ENCODE assay signal across 9 cellular contexts in the genomic region with DNA sequence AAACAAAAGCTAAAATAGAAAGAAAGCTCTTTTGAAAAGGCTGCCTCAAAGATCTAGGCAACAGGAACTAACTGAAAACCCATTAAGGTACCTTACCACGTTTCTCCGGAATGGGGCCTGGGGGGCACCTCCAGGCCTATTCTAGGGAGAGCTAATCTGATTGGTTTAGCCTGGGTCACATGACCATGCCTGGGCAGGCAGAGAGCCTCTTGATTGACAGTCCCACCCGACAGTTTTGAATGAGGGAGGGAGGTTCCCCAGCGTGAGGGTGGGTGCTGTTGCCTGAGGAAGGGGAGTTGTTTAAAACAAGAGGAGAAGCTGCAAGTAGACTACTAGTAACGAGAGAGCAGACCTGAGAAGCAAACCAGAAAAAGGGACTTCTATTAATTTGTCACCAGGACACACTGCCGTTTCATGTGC.
DNase-seq lines count a peak whose midpoint lies in the region; ATAC-seq and TF ChIP-seq lines count a peak whose summit lies in the region.
"Had no signal": no experiment of that assay in that cellular context is flagged by ENCODE, and none has a peak within 500 bp of the region (broad histone marks: within the 10 kb centered on the region; RNA-seq: fewer than 3 reads in every experiment).

No MANE protein-coding gene starts in this region.

- no peak overlapping the region for H3K23ac ChIP-seq in mesendoderm (ENCODE audit: low read length)

- H4K5ac ChIP-seq in mesendoderm (ENCODE audit: low read length), result peak overlapping the region; percentile 94

- H3K9me2 ChIP-seq in DOHH2 (replicated peaks; ENCODE audit: control insufficient read depth, low read length) (no peaks in the 10 kb centered on the region), SK-N-SH (no peaks in the 10 kb centered on the region)

- WGBS in SK-N-SH (ENCODE audit: low lambda C conversion rate), result 31% methylated on average over 6 of the region's 6 CpGs
- no CpG with 5 or more reads among the region's 6 CpGs for WGBS in mesendoderm (ENCODE audit: extremely low coverage, insufficient coverage, low lambda C conversion rate)

- H3K4ac ChIP-seq in mesendoderm (ENCODE audit: low read depth, low read length), result no peak overlapping the region

- H3K9me3 ChIP-seq in DOHH2 (ENCODE audit: control insufficient read depth, insufficient read depth, low read length), result no peaks in the 10 kb centered on the region
- H3K9me3 ChIP-seq in SK-N-SH, result no peaks in the 10 kb centered on the region
- H3K9me3 ChIP-seq: heart right ventricle had no signal

- peak; percentile 96 for DNase-seq in H7
- DNase-seq in SK-N-SH, result peak; percentile 64
- DNase-seq in mesendoderm, result peak; percentile 82
- no peak for DNase-seq in LoVo (ENCODE audit: low spot score)
- no peak for DNase-seq in mucosa of gallbladder (ENCODE audit: low spot score)
- DNase-seq: heart right ventricle had no signal

- H3K36me3 ChIP-seq in DOHH2 (ENCODE audit: control insufficient read depth, low read length) (no peaks in the 10 kb centered on the region), H7 (replicated peaks; ENCODE audit: control insufficient read depth, insufficient read depth, low read length) (no peaks in the 10 kb centered on the region), SK-N-SH (replicated peaks in 1 of 2; ENCODE audit: control insufficient read depth in 1 of 2, insufficient read depth in 2 of 2, low read length in 1 of 2) (no peaks in the 10 kb centered on the region), mesendoderm (ENCODE audit: control insufficient read depth, insufficient read depth, low read length) (no peaks in the 10 kb centered on the region)
- H3K36me3 ChIP-seq: heart right ventricle had no signal

- H3K9ac ChIP-seq in SK-N-SH, result no peak overlapping the region
- H3K9ac ChIP-seq in mesendoderm (ENCODE audit: low read length), result no peak overlapping the region

- H3K79me1 ChIP-seq in mesendoderm (ENCODE audit: low read length), result no peaks in the 10 kb centered on the region

- no peak overlapping the region for H2BK15ac ChIP-seq in mesendoderm (replicated peaks; ENCODE audit: low read depth)

- H2BK5ac ChIP-seq in mesendoderm (ENCODE audit: low read length), result no peak overlapping the region

- no peak overlapping the region for H3K18ac ChIP-seq in mesendoderm (ENCODE audit: low read length)

- H3K4me1 ChIP-seq in DOHH2 (ENCODE audit: control insufficient read depth, low read length) (peaks cover 4% of the 10 kb centered on the region; the same call in 1 of the 2 replicates), SK-N-SH (ENCODE audit: control insufficient read depth in 1 of 2, insufficient read depth in 2 of 2, low read depth in 1 of 2, low read length in 1 of 2) (no peaks in the 10 kb centered on the region; a peak in 1 of 4 replicates), mesendoderm (ENCODE audit: control insufficient read depth, low read depth, low read length) (no peaks in the 10 kb centered on the region)

- POLR2A ChIA-PET in SK-N-SH (lab: Yijun Ruan, JAX), result no interaction called here

- H3K27ac ChIP-seq in DOHH2 (ENCODE audit: low read depth, low read length), result no peak overlapping the region
- H3K27ac ChIP-seq in SK-N-SH (ENCODE audit: low read depth in 2 of 2, low read length in 1 of 2), result no peak overlapping the region
- no peak overlapping the region for H3K27ac ChIP-seq in mesendoderm (ENCODE audit: low read depth, low read length)
- H3K27ac ChIP-seq: heart right ventricle had no signal

- no peak for TF ChIP-seq CTCF in DOHH2 (IDR thresholded peaks at IDR 0.05; ENCODE audit: low read depth, low read length, poor library complexity, severe bottlenecking)
- no peak for TF ChIP-seq CTCF in SK-N-SH (IDR thresholded peaks at IDR 0.05)

- H4K20me1 ChIP-seq in DOHH2 (ENCODE audit: control insufficient read depth, insufficient read depth, low read depth, low read length), result no peaks in the 10 kb centered on the region
- no peaks in the 10 kb centered on the region for H4K20me1 ChIP-seq in SK-N-SH (ENCODE audit: insufficient read depth)

- H2AK5ac ChIP-seq in mesendoderm (ENCODE audit: low read length), result no peak overlapping the region

- H3K79me2 ChIP-seq in DOHH2 (ENCODE audit: control insufficient read depth, low read length) (no peaks in the 10 kb centered on the region), SK-N-SH (ENCODE audit: insufficient read depth) (no peaks in the 10 kb centered on the region), mesendoderm (ENCODE audit: control insufficient read depth, insufficient read depth, low read length) (no peaks in the 10 kb centered on the region)

- no peak for ATAC-seq in HG02571 (IDR thresholded peaks at IDR 0.05; ENCODE audit: unreplicated experiment)
- ATAC-seq in GM18861 (IDR thresholded peaks at IDR 0.05; ENCODE audit: unreplicated experiment), result no peak

- no peak overlapping the region for H4K8ac ChIP-seq in mesendoderm (ENCODE audit: low read depth, low read length)

- no peak overlapping the region for H3K56ac ChIP-seq in mesendoderm (ENCODE audit: low read length)

- H3K27me3 ChIP-seq in DOHH2 (ENCODE audit: control insufficient read depth, low read length), result peaks cover 9% of the 10 kb centered on the region
- no peaks in the 10 kb centered on the region for H3K27me3 ChIP-seq in H7 (ENCODE audit: control insufficient read depth, insufficient read depth, low read length)
- H3K27me3 ChIP-seq in SK-N-SH (ENCODE audit: insufficient read depth), result no peaks in the 10 kb centered on the region; the same call in 1 of the 2 replicates
- no peaks in the 10 kb centered on the region for H3K27me3 ChIP-seq in mesendoderm (ENCODE audit: insufficient read depth, low read length, poor library complexity)

- H3F3A ChIP-seq in DOHH2 (ENCODE audit: control insufficient read depth, insufficient read depth) (no peaks in the 10 kb centered on the region), SK-N-SH (replicated peaks; ENCODE audit: insufficient read depth) (no peaks in the 10 kb centered on the region)

- TF ChIP-seq RAD21 in SK-N-SH (IDR thresholded peaks at IDR 0.05; ENCODE audit: low read length), result no peak

- no peak for TF ChIP-seq EP300 in SK-N-SH (IDR thresholded peaks at IDR 0.05; ENCODE audit: borderline replicate concordance in 1 of 2, low read depth in 1 of 2, low read length in 1 of 2)

- H2BK120ac ChIP-seq in mesendoderm (ENCODE audit: low read depth, low read length), result no peak overlapping the region

- H3K4me2 ChIP-seq in DOHH2 (ENCODE audit: low read length) (peak overlapping the region; percentile 22), SK-N-SH (no peak overlapping the region), mesendoderm (ENCODE audit: low read length) (no peak overlapping the region)

- H2AFZ ChIP-seq in SK-N-SH (ENCODE audit: low read depth), result no peak overlapping the region

- no peak overlapping the region for H3K4me3 ChIP-seq in DOHH2 (ENCODE audit: low read length)
- no peak overlapping the region for H3K4me3 ChIP-seq in H7 (ENCODE audit: insufficient read depth, low read depth, low read length)
- no peak overlapping the region for H3K4me3 ChIP-seq in SK-N-SH (ENCODE audit: low read depth in 2 of 2, low read length in 1 of 2)
- no peak overlapping the region for H3K4me3 ChIP-seq in mesendoderm (ENCODE audit: low read length)
- H3K4me3 ChIP-seq: heart right ventricle had no signal

- CTCF ChIA-PET in SK-N-SH (lab: Yijun Ruan, JAX), result interaction anchor here (0.6 to 1.6 kb wide), 6 partner anchors 15 to 225 kb away, joined by 3 to 4 read pairs (median 3); a partner anchor contains a TSS

TF ChIP-seq in SK-N-SH, 30 proteins besides CTCF, POLR2A, EP300 and RAD21 (continues in another document):
- TF ChIP-seq RCOR1 (IDR thresholded peaks at IDR 0.05; ENCODE audit: low read length), result no peak
- TF ChIP-seq NFIC (IDR thresholded peaks at IDR 0.05; ENCODE audit: borderline replicate concordance), result no peak
- TF ChIP-seq RXRA (IDR thresholded peaks at IDR 0.05; ENCODE audit: borderline replicate concordance, low read depth), result no peak
- TF ChIP-seq, protein P1, sequence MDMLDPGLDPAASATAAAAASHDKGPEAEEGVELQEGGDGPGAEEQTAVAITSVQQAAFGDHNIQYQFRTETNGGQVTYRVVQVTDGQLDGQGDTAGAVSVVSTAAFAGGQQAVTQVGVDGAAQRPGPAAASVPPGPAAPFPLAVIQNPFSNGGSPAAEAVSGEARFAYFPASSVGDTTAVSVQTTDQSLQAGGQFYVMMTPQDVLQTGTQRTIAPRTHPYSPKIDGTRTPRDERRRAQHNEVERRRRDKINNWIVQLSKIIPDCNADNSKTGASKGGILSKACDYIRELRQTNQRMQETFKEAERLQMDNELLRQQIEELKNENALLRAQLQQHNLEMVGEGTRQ (IDR thresholded peaks at IDR 0.05; ENCODE audit: borderline replicate concordance, low read depth, low read length), result 0 out of 2 replicates have a peak, but pooled peaks have one; percentile 16
- TF ChIP-seq, protein P2, sequence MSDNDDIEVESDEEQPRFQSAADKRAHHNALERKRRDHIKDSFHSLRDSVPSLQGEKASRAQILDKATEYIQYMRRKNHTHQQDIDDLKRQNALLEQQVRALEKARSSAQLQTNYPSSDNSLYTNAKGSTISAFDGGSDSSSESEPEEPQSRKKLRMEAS (IDR thresholded peaks at IDR 0.05; ENCODE audit: low read depth), result no peak
- TF ChIP-seq FOXM1 (IDR thresholded peaks at IDR 0.05; ENCODE audit: low read depth), result no peak
- TF ChIP-seq, protein P3, sequence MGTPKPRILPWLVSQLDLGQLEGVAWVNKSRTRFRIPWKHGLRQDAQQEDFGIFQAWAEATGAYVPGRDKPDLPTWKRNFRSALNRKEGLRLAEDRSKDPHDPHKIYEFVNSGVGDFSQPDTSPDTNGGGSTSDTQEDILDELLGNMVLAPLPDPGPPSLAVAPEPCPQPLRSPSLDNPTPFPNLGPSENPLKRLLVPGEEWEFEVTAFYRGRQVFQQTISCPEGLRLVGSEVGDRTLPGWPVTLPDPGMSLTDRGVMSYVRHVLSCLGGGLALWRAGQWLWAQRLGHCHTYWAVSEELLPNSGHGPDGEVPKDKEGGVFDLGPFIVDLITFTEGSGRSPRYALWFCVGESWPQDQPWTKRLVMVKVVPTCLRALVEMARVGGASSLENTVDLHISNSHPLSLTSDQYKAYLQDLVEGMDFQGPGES (IDR thresholded peaks at IDR 0.05; ENCODE audit: low read depth, low read length), result no peak
- TF ChIP-seq GABPA (IDR thresholded peaks at IDR 0.05; ENCODE audit: low read depth), result no peak
- TF ChIP-seq ELF1 (IDR thresholded peaks at IDR 0.05), result no peak
- TF ChIP-seq EZH2phosphoT487 (IDR thresholded peaks at IDR 0.05; ENCODE audit: borderline replicate concordance, low read depth), result no peak
- TF ChIP-seq TCF12 (IDR thresholded peaks at IDR 0.05), result no peak
- no peak for TF ChIP-seq YY1 (IDR thresholded peaks at IDR 0.05; ENCODE audit: low read depth)
- no peak for TF ChIP-seq POLR2AphosphoS5 (IDR thresholded peaks at IDR 0.05; ENCODE audit: low read depth, low read length)
- TF ChIP-seq, protein P4, sequence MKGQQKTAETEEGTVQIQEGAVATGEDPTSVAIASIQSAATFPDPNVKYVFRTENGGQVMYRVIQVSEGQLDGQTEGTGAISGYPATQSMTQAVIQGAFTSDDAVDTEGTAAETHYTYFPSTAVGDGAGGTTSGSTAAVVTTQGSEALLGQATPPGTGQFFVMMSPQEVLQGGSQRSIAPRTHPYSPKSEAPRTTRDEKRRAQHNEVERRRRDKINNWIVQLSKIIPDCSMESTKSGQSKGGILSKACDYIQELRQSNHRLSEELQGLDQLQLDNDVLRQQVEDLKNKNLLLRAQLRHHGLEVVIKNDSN (IDR thresholded peaks at IDR 0.05; ENCODE audit: borderline replicate concordance, low read depth), result peak; percentile 81

Comparison
In these comparisons a context has a peak if more than half of its experiments do, and no peak if none do; other contexts are left out.
1. DNase-seq: peak in H7 (single experiment), SK-N-SH (single experiment) and mesendoderm (single experiment); none in LoVo (single experiment) and mucosa of gallbladder (single experiment).